In genomic region chr6:28634406-28634757, GRCh38 we compare ENCODE assay signal across 12 cellular contexts.
DNase-seq lines count a peak whose midpoint lies in the region; ATAC-seq, FAIRE-seq and TF ChIP-seq lines count a peak whose summit lies in the region.
"Had no signal": no experiment of that assay in that cellular context is flagged by ENCODE, and none has a peak within 500 bp of the region (broad histone marks: within the 10 kb centered on the region; RNA-seq: fewer than 3 reads in every experiment).

No MANE protein-coding gene starts in this region.

- H3K4me1 ChIP-seq in breast epithelium (no peaks in the 10 kb centered on the region), kidney (ENCODE audit: control insufficient read depth in 1 of 2, insufficient read depth in 1 of 2, low read depth in 1 of 2, low read length in 2 of 2) (no peaks in the 10 kb centered on the region), testis (no peaks in the 10 kb centered on the region), gastrocnemius medialis (no peaks in the 10 kb centered on the region), small intestine (ENCODE audit: control insufficient read depth in 2 of 2, insufficient read depth in 1 of 2, low read depth in 1 of 2, low read length in 1 of 2) (no peaks in the 10 kb centered on the region)

- FAIRE-seq in kidney (lab: Jason Lieb, UNC): no peak
- FAIRE-seq in small intestine (lab: Jason Lieb, UNC): no peak
- FAIRE-seq: bronchial epithelial cell, H54, islet of Langerhans had no signal

- TF ChIP-seq CTCF in breast epithelium (IDR thresholded peaks at IDR 0.05) (no peak), MCF 10A (IDR thresholded peaks at IDR 0.05; ENCODE audit: unreplicated experiment) (no peak), kidney (IDR thresholded peaks at IDR 0.05; ENCODE audit: borderline replicate concordance, extremely low read depth, insufficient read depth) (no peak), testis (IDR thresholded peaks at IDR 0.05) (no peak), gastrocnemius medialis (IDR thresholded peaks at IDR 0.05 in 4 of 5, conservative IDR thresholded peaks at IDR 0.05 in 1 of 5) (no peak)

- WGBS in testis, 2 donors: 12 to 13% methylated on average over 4 of the region's 4 CpGs
- WGBS in small intestine, 3 donors: 11 to 17% (median 13%) methylated on average over 4 of the region's 4 CpGs

- peak overlapping the region in 2 of 3 donors; percentile 25 to 51 for H3K4me3 ChIP-seq in breast epithelium
- H3K4me3 ChIP-seq in kidney (ENCODE audit: low read length in 2 of 2): peak overlapping the region; percentile 21 to 36
- H3K4me3 ChIP-seq in testis: peak overlapping the region; percentile 49 to 54
- peak overlapping the region in 1 of 4 donors; percentile 13 for H3K4me3 ChIP-seq in gastrocnemius medialis
- no peak overlapping the region for H3K4me3 ChIP-seq in small intestine (ENCODE audit: low read depth in 1 of 2, low read length in 2 of 2)

- no peaks in the 10 kb centered on the region for H3K36me3 ChIP-seq in breast epithelium
- no peaks in the 10 kb centered on the region for H3K36me3 ChIP-seq in kidney (ENCODE audit: control insufficient read depth in 1 of 2, insufficient read depth in 2 of 2, low read length in 2 of 2)
- H3K36me3 ChIP-seq in testis (ENCODE audit: low read depth, missing control alignments): no peaks in the 10 kb centered on the region
- no peaks in the 10 kb centered on the region for H3K36me3 ChIP-seq in gastrocnemius medialis
- no peaks in the 10 kb centered on the region for H3K36me3 ChIP-seq in small intestine (ENCODE audit: control insufficient read depth in 2 of 2, insufficient read depth in 2 of 2, low read length in 2 of 2)

- intact Hi-C loops in breast epithelium (cut with DNase I; ENCODE audit: low total_unique reads): no loop called here
- intact Hi-C loops in MCF 10A (cut with micrococcal nuclease): no loop called here
- intact Hi-C loops in kidney (cut with DNase I): no loop called here
- intact Hi-C loops in testis (cut with DNase I; ENCODE audit: low total_unique reads): no loop called here
- intact Hi-C loops in gastrocnemius medialis (cut with DNase I; ENCODE audit: low total_unique reads): no loop called here

- TF ChIP-seq POLR2A in breast epithelium (IDR thresholded peaks at IDR 0.05): no peak
- TF ChIP-seq POLR2A in testis (IDR thresholded peaks at IDR 0.05): no peak
- no peak for TF ChIP-seq POLR2A in gastrocnemius medialis (IDR thresholded peaks at IDR 0.05)

- H3K27me3 Mint-ChIP-seq in MCF 10A (ENCODE audit: insufficient read depth, unreplicated experiment): no peaks in the 10 kb centered on the region

- in situ Hi-C loops in gastrocnemius medialis (cut with MboI; ENCODE audit: low sequenced_read_pairs in 4 of 4): no loop called here

- H3K27ac Mint-ChIP-seq in MCF 10A (ENCODE audit: low read depth, unreplicated experiment): no peak overlapping the region

- no peaks in the 10 kb centered on the region for H3K36me3 Mint-ChIP-seq in MCF 10A (ENCODE audit: insufficient read depth, unreplicated experiment)

- H3K4me1 Mint-ChIP-seq in MCF 10A (ENCODE audit: insufficient read depth, unreplicated experiment): no peaks in the 10 kb centered on the region

- no peaks in the 10 kb centered on the region for H3K9me3 ChIP-seq in breast epithelium
- peaks cover 0 to 4% of the 10 kb centered on the region in 2 donors for H3K9me3 ChIP-seq in kidney (ENCODE audit: control insufficient read depth in 1 of 2, low read length in 2 of 2)
- no peaks in the 10 kb centered on the region for H3K9me3 ChIP-seq in testis
- no peaks in the 10 kb centered on the region for H3K9me3 ChIP-seq in gastrocnemius medialis
- H3K9me3 ChIP-seq in small intestine (ENCODE audit: control insufficient read depth, low read depth): peaks cover 1% of the 10 kb centered on the region

- CTCF ChIA-PET in MCF 10A (lab: Yijun Ruan, JAX): interaction anchor here (0.9 kb wide), 1 partner anchor 10 kb away, joined by 4 read pairs; no protein-coding TSS in a partner anchor

- ATAC-seq in gastrocnemius medialis (no peak), HG02759 (IDR thresholded peaks at IDR 0.05; ENCODE audit: unreplicated experiment) (no peak)

- H3K27me3 ChIP-seq in breast epithelium (peaks cover 0 to 73% of the 10 kb centered on the region in 2 donors), testis (no peaks in the 10 kb centered on the region), gastrocnemius medialis (peaks cover 15 to 37% (median 19%) of the 10 kb centered on the region in 3 donors), small intestine (ENCODE audit: control insufficient read depth in 2 of 2, insufficient read depth in 2 of 2, low read length in 2 of 2) (peaks cover 10 to 23% of the 10 kb centered on the region in 2 donors)

- H3K9me3 Mint-ChIP-seq in MCF 10A (ENCODE audit: unreplicated experiment): no peaks in the 10 kb centered on the region
- H3K9me3 Mint-ChIP-seq: activated B cell treated with CpG ODN at 0.5 μM for 24 hours had no signal

- H3K4me3 Mint-ChIP-seq in MCF 10A (ENCODE audit: unreplicated experiment): no peak overlapping the region
- H3K4me3 Mint-ChIP-seq: activated B cell treated with CpG ODN at 0.5 μM for 24 hours had no signal

- H3K27ac ChIP-seq in breast epithelium (no peak overlapping the region), angular gyrus (ENCODE audit: low read depth, low read length) (peak overlapping the region; percentile 87), kidney (ENCODE audit: low read depth in 2 of 2, low read length in 2 of 2) (no peak overlapping the region), testis (peak overlapping the region in 1 of 2 donors; percentile 66), gastrocnemius medialis (no peak overlapping the region), small intestine (ENCODE audit: low read depth in 1 of 2, low read length in 1 of 2) (no peak overlapping the region)

- DNase-seq in breast epithelium (ENCODE audit: low spot score in 2 of 2): no peak
- DNase-seq in MCF 10A (ENCODE audit: unreplicated experiment): no peak
- no peak for DNase-seq in kidney
- DNase-seq in testis: no peak
- no peak for DNase-seq in gastrocnemius medialis
- no peak for DNase-seq in small intestine
- DNase-seq: activated B cell treated with CpG ODN at 0.5 μM for 24 hours had no signal

- POLR2A ChIA-PET in MCF 10A (lab: Yijun Ruan, JAX): no interaction called here

- no TSS peak for BruUV-seq in MCF 10A (replicated peaks; lab: Mats Ljungman, UMichigan)

- no peak overlapping the region for H3K9ac ChIP-seq in kidney (ENCODE audit: low read length in 2 of 2)

Comparison
In these comparisons a context has a peak if more than half of its experiments do, and no peak if none do; other contexts are left out.
1. H3K4me3 ChIP-seq: peak in breast epithelium (2 of 3), kidney (2 of 2) and testis (2 of 2); none in small intestine (0 of 2).